ENCODE assay signal across 1 cellular context in genomic region chr13:99374994-99375805, GRCh38.
TF ChIP-seq lines count a peak whose summit lies in the region.

No MANE protein-coding gene starts in this region.

TF ChIP-seq in K562, 482 proteins besides CTCF, POLR2A, EP300 and RAD21 (continued from another document):
- no peak for TF ChIP-seq TRIM25 (IDR thresholded peaks at IDR 0.05; ENCODE audit: borderline replicate concordance)
- no peak for TF ChIP-seq E2F5 (CRISPR knock-in tag; IDR thresholded peaks at IDR 0.05)
- TF ChIP-seq ZNF511 (CRISPR knock-in tag; IDR thresholded peaks at IDR 0.05) = no peak
